Comparison of ENCODE assay signal across 19 cellular contexts in the genomic region with DNA sequence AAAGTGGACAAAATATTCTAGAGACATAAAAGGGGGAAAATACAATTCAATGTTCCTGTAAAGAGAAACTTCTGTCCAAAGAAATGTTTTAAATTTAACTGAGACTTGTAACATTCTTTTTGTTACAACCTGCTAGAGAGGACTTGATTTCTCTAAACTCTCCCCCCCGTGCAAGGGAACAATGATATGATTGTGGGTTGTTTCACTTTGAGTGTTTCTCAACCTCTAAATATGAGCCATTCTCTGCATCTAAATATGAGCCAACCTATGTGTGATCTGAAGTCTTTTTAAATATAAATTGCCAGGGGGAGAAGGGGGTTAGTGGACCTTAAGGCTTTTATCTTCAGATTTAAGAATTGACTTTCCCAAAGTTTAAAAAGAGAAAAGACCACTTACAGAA. TPM values are rescaled to one million over a fixed set of nuclear protein-coding genes. Genes with fewer than 3 reads are reported as not detected.
DNase-seq lines count a peak whose midpoint lies in the region; ATAC-seq and TF ChIP-seq lines count a peak whose summit lies in the region.
"Had no signal": no experiment of that assay in that cellular context is flagged by ENCODE, and none has a peak within 500 bp of the region (broad histone marks: within the 10 kb centered on the region; RNA-seq: fewer than 3 reads in every experiment).

No MANE protein-coding gene starts in this region.

- no peak overlapping the region for H3K4me3 ChIP-seq in testis
- H3K4me3 ChIP-seq: SK-N-MC had no signal

- WGBS in testis, 2 donors = 43 to 63% methylated on average over 1 of the region's 1 CpG

- no peak for DNase-seq in activated naive CD8-positive, alpha-beta T cell treated with anti-CD3 and anti-CD28 coated beads, Interleukin-2, amount 50 U/mL, for 24 hours
- no peak for DNase-seq in activated naive CD8-positive, alpha-beta T cell treated with anti-CD3 and anti-CD28 coated beads for 36 hours
- DNase-seq in testis (peak; percentile 59), GM13976 (ENCODE audit: low spot score) (no peak), dermis blood vessel endothelial cell (no peak), DMS53 treated with DMSO at 0.1 percent for 48 hours (lab: John Stamatoyannopoulos, UW; ENCODE audit: unreplicated experiment) (no peak)
- DNase-seq: Caco-2; CD4-positive, alpha-beta T cell; DMS153; GF-D8; H9; KG1; NCI-H1694 treated with DMSO at 0.1 percent for 48 hours; NCI-H748 treated with DMSO at 0.1 percent for 48 hours; OCI-M1; Right ventricle myocardium superior had no signal

- intact Hi-C loops in testis (cut with DNase I; ENCODE audit: low total_unique reads) = no loop called here

- H3K27ac ChIP-seq in testis = peak overlapping the region in 1 of 2 donors; percentile 56
- H3K27ac ChIP-seq: SK-N-MC had no signal

- peaks cover 4% of the 10 kb centered on the region for H3K9me3 Mint-ChIP-seq in activated naive CD8-positive, alpha-beta T cell treated with anti-CD3 and anti-CD28 coated beads, Interleukin-2, amount 50 U/mL, for 24 hours
- H3K9me3 Mint-ChIP-seq in activated naive CD8-positive, alpha-beta T cell treated with anti-CD3 and anti-CD28 coated beads for 36 hours = peaks cover 13% of the 10 kb centered on the region
- H3K9me3 Mint-ChIP-seq in activated T-helper 17 cell treated with anti-CD3 and anti-CD28 coated beads, Interleukin-2, amount 50 U/mL, for 72 hours = peaks cover 8% of the 10 kb centered on the region

- no peak for TF ChIP-seq CTCF in testis (IDR thresholded peaks at IDR 0.05)
- TF ChIP-seq CTCF in GM13976 (IDR thresholded peaks at IDR 0.05; ENCODE audit: borderline replicate concordance, control extremely low read depth, extremely low read depth, insufficient read depth, missing control alignments) = no peak

- peaks cover 2% of the 10 kb centered on the region for H3K36me3 Mint-ChIP-seq in activated naive CD8-positive, alpha-beta T cell treated with anti-CD3 and anti-CD28 coated beads, Interleukin-2, amount 50 U/mL, for 24 hours (ENCODE audit: low read depth)
- peaks cover 2% of the 10 kb centered on the region for H3K36me3 Mint-ChIP-seq in activated naive CD8-positive, alpha-beta T cell treated with anti-CD3 and anti-CD28 coated beads for 36 hours
- H3K36me3 Mint-ChIP-seq in activated T-helper 17 cell treated with anti-CD3 and anti-CD28 coated beads, Interleukin-2, amount 50 U/mL, for 72 hours (ENCODE audit: low read depth) = no peaks in the 10 kb centered on the region

- peaks cover 14% of the 10 kb centered on the region for H3K4me1 Mint-ChIP-seq in activated naive CD8-positive, alpha-beta T cell treated with anti-CD3 and anti-CD28 coated beads, Interleukin-2, amount 50 U/mL, for 24 hours
- peaks cover 2% of the 10 kb centered on the region for H3K4me1 Mint-ChIP-seq in activated naive CD8-positive, alpha-beta T cell treated with anti-CD3 and anti-CD28 coated beads for 36 hours
- no peaks in the 10 kb centered on the region for H3K4me1 Mint-ChIP-seq in activated T-helper 17 cell treated with anti-CD3 and anti-CD28 coated beads, Interleukin-2, amount 50 U/mL, for 72 hours
- H3K4me1 Mint-ChIP-seq: H9 had no signal

- no peaks in the 10 kb centered on the region for H3K36me3 ChIP-seq in testis (ENCODE audit: low read depth, missing control alignments)

- H3K4me1 ChIP-seq in testis = peaks cover 5% of the 10 kb centered on the region

- no peak overlapping the region for H3K27ac Mint-ChIP-seq in activated naive CD8-positive, alpha-beta T cell treated with anti-CD3 and anti-CD28 coated beads, Interleukin-2, amount 50 U/mL, for 24 hours
- H3K27ac Mint-ChIP-seq in activated naive CD8-positive, alpha-beta T cell treated with anti-CD3 and anti-CD28 coated beads for 36 hours = no peak overlapping the region
- no peak overlapping the region for H3K27ac Mint-ChIP-seq in activated T-helper 17 cell treated with anti-CD3 and anti-CD28 coated beads, Interleukin-2, amount 50 U/mL, for 72 hours
- H3K27ac Mint-ChIP-seq: CD4-positive, alpha-beta T cell; H9 had no signal

- peaks cover 5% of the 10 kb centered on the region for H3K27me3 Mint-ChIP-seq in activated naive CD8-positive, alpha-beta T cell treated with anti-CD3 and anti-CD28 coated beads, Interleukin-2, amount 50 U/mL, for 24 hours
- H3K27me3 Mint-ChIP-seq in activated naive CD8-positive, alpha-beta T cell treated with anti-CD3 and anti-CD28 coated beads for 36 hours = peaks cover 12% of the 10 kb centered on the region
- peaks cover 20% of the 10 kb centered on the region for H3K27me3 Mint-ChIP-seq in activated T-helper 17 cell treated with anti-CD3 and anti-CD28 coated beads, Interleukin-2, amount 50 U/mL, for 72 hours

- TF ChIP-seq POLR2A in testis (IDR thresholded peaks at IDR 0.05) = no peak

- ATAC-seq in activated naive CD8-positive, alpha-beta T cell treated with anti-CD3 and anti-CD28 coated beads, Interleukin-2, amount 50 U/mL, for 24 hours = peak; percentile 59
- peak; percentile 79 for ATAC-seq in HG02885 (IDR thresholded peaks at IDR 0.05; ENCODE audit: poor library complexity, unreplicated experiment)
- peak; percentile 85 for ATAC-seq in activated T-helper 17 cell treated with anti-CD3 and anti-CD28 coated beads, Interleukin-2, amount 50 U/mL, for 72 hours (replicated peaks)

- no peak overlapping the region for H3K4me3 Mint-ChIP-seq in activated naive CD8-positive, alpha-beta T cell treated with anti-CD3 and anti-CD28 coated beads, Interleukin-2, amount 50 U/mL, for 24 hours
- H3K4me3 Mint-ChIP-seq in activated naive CD8-positive, alpha-beta T cell treated with anti-CD3 and anti-CD28 coated beads for 36 hours = no peak overlapping the region
- H3K4me3 Mint-ChIP-seq in activated T-helper 17 cell treated with anti-CD3 and anti-CD28 coated beads, Interleukin-2, amount 50 U/mL, for 72 hours = no peak overlapping the region
- H3K4me3 Mint-ChIP-seq: CD4-positive, alpha-beta T cell; H9 had no signal

- H3K9me3 ChIP-seq in testis = no peaks in the 10 kb centered on the region

- no peaks in the 10 kb centered on the region for H3K27me3 ChIP-seq in testis

- in situ Hi-C loops in GM13976 (cut with MboI; ENCODE audit: low sequenced_read_pairs, unreplicated experiment) = no loop called here

RNA-seq across cellular contexts. Expression of gene ZNF860, which starts 14.6 kb away (rescaled TPM):
- total RNA-seq in activated naive CD8-positive, alpha-beta T cell treated with anti-CD3 and anti-CD28 coated beads for 36 hours = under 1 TPM; 0.34 to 0.37 TPM
- under 1 TPM in 1 of 2 donors, not detected in 1; 0.91 TPM for total RNA-seq in activated T-helper 17 cell treated with anti-CD3 and anti-CD28 coated beads, Interleukin-2, amount 50 U/mL, for 72 hours
- total RNA-seq in testis = 1 to 10 TPM; 4.0 to 6.2 TPM
- 1.5 TPM for polyA plus RNA-seq in testis (ENCODE audit: insufficient read depth, low read depth, low replicate concordance)
- 2.2 and 3.4 TPM in 2 replicates for total RNA-seq in dermis blood vessel endothelial cell
- total RNA-seq: CD4-positive, alpha-beta T cell had no signal

RNA-seq across cellular contexts. Expression of gene OSBPL10, which starts 15.1 kb away (rescaled TPM):
- 1 to 10 TPM; 5.4 to 5.5 TPM for total RNA-seq in activated naive CD8-positive, alpha-beta T cell treated with anti-CD3 and anti-CD28 coated beads for 36 hours
- 10 to 100 TPM in 1 of 2 donors, under 1 TPM in 1; 0.90 to 11.5 TPM for total RNA-seq in activated T-helper 17 cell treated with anti-CD3 and anti-CD28 coated beads, Interleukin-2, amount 50 U/mL, for 72 hours
- total RNA-seq in testis = 100 to 1,000 TPM; 160 to 175 TPM
- 113 TPM for polyA plus RNA-seq in testis (ENCODE audit: insufficient read depth, low read depth, low replicate concordance)
- 27.7 and 36.4 TPM in 2 replicates for total RNA-seq in dermis blood vessel endothelial cell
- total RNA-seq: CD4-positive, alpha-beta T cell had no signal
